35 cellular contexts compared by ENCODE assay signal in the genomic region with DNA sequence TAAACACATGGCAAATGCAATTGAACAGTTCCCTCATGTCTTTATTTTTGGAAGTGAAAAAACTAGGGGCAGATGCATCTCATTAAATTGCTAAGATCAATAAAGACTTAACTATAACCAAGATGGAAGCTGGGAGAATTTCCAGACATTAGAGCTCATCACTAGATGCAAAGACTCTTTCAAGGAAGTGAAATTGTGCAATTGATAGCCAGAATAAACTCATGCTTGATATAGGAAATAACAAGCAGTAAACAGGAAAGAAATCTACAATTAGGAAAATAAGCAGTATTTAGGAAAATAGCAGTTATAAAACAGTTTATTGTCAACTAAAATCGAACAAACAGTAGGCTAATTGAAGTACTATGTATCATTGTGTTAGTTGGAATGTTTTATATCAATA. TPM values are rescaled to one million over a fixed set of nuclear protein-coding genes. Genes with fewer than 3 reads are reported as not detected.
"Had no signal": no experiment of that assay in that cellular context is flagged by ENCODE, and none has a peak within 500 bp of the region (broad histone marks: within the 10 kb centered on the region; RNA-seq: fewer than 3 reads in every experiment).

No MANE protein-coding gene starts in this region.

- H3K27me3 ChIP-seq: left lung, neutrophil, right atrium auricular region, right lobe of liver, stomach, testis, thyroid gland, transverse colon, upper lobe of left lung, vagina had no signal

- H3K4me3 ChIP-seq: left lung, lower lobe of right lung, right atrium auricular region, right lobe of liver, stomach, testis, thyroid gland, transverse colon, upper lobe of left lung, vagina had no signal

- DNase-seq: hypothalamus; immature natural killer cell; left colon; left lung; lower lobe of right lung; mammary epithelial cell; mesenchymal stem cell; naive thymus-derived CD8-positive, alpha-beta T cell; occipital lobe; right lobe of liver; stimulated activated CD4-positive, alpha-beta T cell treated with anti-CD3 and anti-CD28 coated beads, Interleukin-12 subunit alpha, Interleukin-12 subunit beta, amount 100 ng/mL, for 4 hours; stimulated activated CD4-positive, alpha-beta T cell treated with anti-CD3 and anti-CD28 coated beads, Interleukin-15, amount 100 ng/mL, for 24 hours; stimulated activated CD4-positive, alpha-beta T cell treated with anti-CD3 and anti-CD28 coated beads, Interleukin-2, amount 100 ng/mL, for 24 hours; stimulated activated CD4-positive, alpha-beta T cell treated with anti-CD3 and anti-CD28 coated beads, Interleukin-4, amount 100 ng/mL, for 1 hour; stimulated activated naive B cell treated with anti-CD40 and anti-IgM and Interleukin-4, amounts not matched to agents 10 μg/mL and 1 μg/mL and 100 μg/mL, for 72 hours; stimulated activated naive CD8-positive, alpha-beta T cell treated with anti-CD3 and anti-CD28 coated beads, Interleukin-15, Interleukin-2, amounts not matched to agents 100 U/mL and 50 U/mL, for 24 hours; stomach; testis; transverse colon; upper lobe of left lung had no signal

- H3K9ac ChIP-seq: parathyroid adenoma had no signal

- H3K36me3 ChIP-seq: left lung, lower lobe of right lung, neutrophil, right atrium auricular region, right lobe of liver, stomach, thyroid gland, transverse colon, upper lobe of left lung, vagina had no signal

- H3K27ac ChIP-seq: left lung, lower lobe of right lung, neutrophil, parathyroid adenoma, right atrium auricular region, right lobe of liver, stomach, testis, thyroid gland, transverse colon, upper lobe of left lung, vagina had no signal

- H3K9me3 ChIP-seq: left lung, lower lobe of right lung, neutrophil, right atrium auricular region, right lobe of liver, stomach, testis, thyroid gland, transverse colon, upper lobe of left lung, vagina had no signal

- H2AFZ ChIP-seq: parathyroid adenoma had no signal

- H3K79me2 ChIP-seq: parathyroid adenoma had no signal

- H3K4me1 ChIP-seq: left lung, lower lobe of right lung, parathyroid adenoma, right atrium auricular region, right lobe of liver, stomach, testis, thyroid gland, transverse colon, upper lobe of left lung, vagina had no signal

- ATAC-seq: left colon; left lung; lower lobe of right lung; naive thymus-derived CD8-positive, alpha-beta T cell; right lobe of liver; stimulated activated naive B cell treated with anti-CD40 and anti-IgM and Interleukin-4, amounts not matched to agents 10 μg/mL and 1 μg/mL and 100 μg/mL, for 72 hours; stimulated activated naive CD8-positive, alpha-beta T cell treated with anti-CD3 and anti-CD28 coated beads, Interleukin-15, Interleukin-2, amounts not matched to agents 100 U/mL and 50 U/mL, for 24 hours had no signal

RNA-seq across cellular contexts. Expression of a gene that starts 8.8 kb away (rescaled TPM):
- total RNA-seq: kidney; left colon; liver; mucosa of gallbladder; naive thymus-derived CD8-positive, alpha-beta T cell; neural crest cell; osteocyte; progenitor cell of endocrine pancreas; pulmonary artery endothelial cell; renal cortical epithelial cell; right atrium auricular region; right lobe of liver; skeletal muscle tissue; stomach; thyroid gland; transverse colon; urinary bladder; vagina had no signal
- polyA plus RNA-seq: immature natural killer cell; naive thymus-derived CD8-positive, alpha-beta T cell; stomach; urinary bladder had no signal
